7 cellular contexts compared by ENCODE assay signal in the genomic region with DNA sequence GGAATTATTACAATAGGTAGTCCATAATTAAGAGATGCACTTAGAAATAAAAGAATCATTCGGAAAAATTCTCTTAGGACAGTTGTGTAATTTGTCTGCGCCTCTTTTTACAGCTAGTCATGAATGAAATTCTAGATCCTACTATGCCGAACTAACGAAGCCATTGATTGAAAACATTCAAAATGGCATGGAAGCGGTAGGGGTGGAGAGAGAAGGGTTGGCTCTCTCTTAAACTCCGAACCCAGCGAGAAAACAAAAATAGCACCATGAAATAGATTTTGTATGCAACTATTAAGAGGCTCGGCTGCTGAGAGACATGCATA. TPM values are rescaled to one million over a fixed set of nuclear protein-coding genes. Genes with fewer than 3 reads are reported as not detected.
DNase-seq lines count a peak whose midpoint lies in the region; ATAC-seq and TF ChIP-seq lines count a peak whose summit lies in the region.

No MANE protein-coding gene starts in this region.

- no peak for ATAC-seq in HG02678 (IDR thresholded peaks at IDR 0.05; ENCODE audit: unreplicated experiment)
- ATAC-seq in GM19397 (IDR thresholded peaks at IDR 0.05; ENCODE audit: unreplicated experiment) = no peak
- ATAC-seq in GM18511 (IDR thresholded peaks at IDR 0.05; ENCODE audit: unreplicated experiment) = no peak

- H3K9ac ChIP-seq in fibroblast of lung (ENCODE audit: insufficient read depth, low read length) (peak overlapping the region; percentile 64), rectal smooth muscle tissue (ENCODE audit: low read length) (peak overlapping the region; percentile 49)

- H3K27me3 ChIP-seq in HAP-1 (ENCODE audit: low read depth) (no peaks in the 10 kb centered on the region), fibroblast of lung (ENCODE audit: control insufficient read depth, insufficient read depth, low read length) (no peaks in the 10 kb centered on the region), rectal smooth muscle tissue (ENCODE audit: control insufficient read depth, insufficient read depth, low read length) (no peaks in the 10 kb centered on the region)

- in situ Hi-C loops in HAP-1 (cut with MboI; ENCODE audit: low sequenced_read_pairs) = no loop called here

- peaks cover 13% of the 10 kb centered on the region for H3K4me1 ChIP-seq in HAP-1
- H3K4me1 ChIP-seq in fibroblast of lung (ENCODE audit: control insufficient read depth, extremely low read depth, insufficient read depth, low read length) = peaks cover 2% of the 10 kb centered on the region
- peaks cover 5% of the 10 kb centered on the region for H3K4me1 ChIP-seq in rectal smooth muscle tissue (ENCODE audit: control insufficient read depth, insufficient read depth, low read length)

- no peaks in the 10 kb centered on the region for H4K20me1 ChIP-seq in fibroblast of lung (ENCODE audit: control insufficient read depth, extremely low read depth, insufficient read depth, low read length)

- H2AFZ ChIP-seq in fibroblast of lung (ENCODE audit: low read length) = peak overlapping the region; percentile 88

- TF ChIP-seq CTCF in fibroblast of lung (conservative IDR thresholded peaks at IDR 0.05 in 1 of 2, IDR thresholded peaks at IDR 0.05 in 1 of 2; ENCODE audit: low read depth in 1 of 2, low read length in 2 of 2) = no peak

- H3K36me3 ChIP-seq in HAP-1 (replicated peaks) (no peaks in the 10 kb centered on the region), fibroblast of lung (ENCODE audit: control insufficient read depth, insufficient read depth, low read length) (no peaks in the 10 kb centered on the region), rectal smooth muscle tissue (ENCODE audit: control insufficient read depth, insufficient read depth, low read length) (no peaks in the 10 kb centered on the region)

- peaks cover 27% of the 10 kb centered on the region for H3K79me2 ChIP-seq in fibroblast of lung (ENCODE audit: control insufficient read depth, insufficient read depth, low read length)

- DNase-seq in HAP-1 (ENCODE audit: low spot score in 2 of 2) (peak in 1 of 2 experiments; percentile 43), SHP77 treated with DMSO at 0.1 percent for 48 hours (lab: John Stamatoyannopoulos, UW) (peak; percentile 71), fibroblast of lung (ENCODE audit: low read depth in 2 of 2) (no peak)

- H3K9me3 ChIP-seq in HAP-1 = no peaks in the 10 kb centered on the region
- H3K9me3 ChIP-seq in fibroblast of lung (ENCODE audit: control insufficient read depth, insufficient read depth, low read depth, low read length) = no peaks in the 10 kb centered on the region

- H3K27ac ChIP-seq in fibroblast of lung (ENCODE audit: insufficient read depth, low read length) = no peak overlapping the region
- peak overlapping the region; percentile 78 for H3K27ac ChIP-seq in rectal smooth muscle tissue (ENCODE audit: low read depth, low read length)

- H3K4me3 ChIP-seq in HAP-1 (peak overlapping the region; percentile 84), fibroblast of lung (replicated peaks in 1 of 4; ENCODE audit: control extremely low read depth in 1 of 4, insufficient read depth in 1 of 4, low read depth in 3 of 4, low read length in 4 of 4) (peak overlapping the region; percentile 72 to 90 (median 82)), rectal smooth muscle tissue (ENCODE audit: low read length) (peak overlapping the region; percentile 91)

- H3K4me2 ChIP-seq in fibroblast of lung (ENCODE audit: extremely low read depth, insufficient read depth, low read length) = peak overlapping the region; percentile 82

RNA-seq across cellular contexts. Expression of a gene that starts 1.1 kb away (rescaled TPM):
- total RNA-seq in fibroblast of lung = 8.2 and 12.1 TPM in 2 replicates
- polyA plus RNA-seq in fibroblast of lung = 4.3 and 7.0 TPM in 2 replicates
- 2.0 and 4.3 TPM in 2 replicates for polyA plus RNA-seq in fibroblast of lung (2012)
- 3.8 and 3.9 TPM in 2 replicates for polyA minus RNA-seq in fibroblast of lung (ENCODE audit: low replicate concordance)
